Comparison of ENCODE assay signal across 15 cellular contexts in genomic region chr6:141359953-141360352, GRCh38.
DNase-seq lines count a peak whose midpoint lies in the region; ATAC-seq and TF ChIP-seq lines count a peak whose summit lies in the region.
"Had no signal": no experiment of that assay in that cellular context is flagged by ENCODE, and none has a peak within 500 bp of the region (broad histone marks: within the 10 kb centered on the region; RNA-seq: fewer than 3 reads in every experiment).

No MANE protein-coding gene starts in this region.

- in situ Hi-C loops in IMR-90 (cut with MboI; ENCODE audit: low sequenced_read_pairs): no loop called here
- in situ Hi-C loops in astrocyte of the cerebellum (cut with HindIII; ENCODE audit: low sequenced_read_pairs): no loop called here

- H3K27ac Mint-ChIP-seq in CD4-positive, alpha-beta T cell: no peak overlapping the region
- H3K27ac Mint-ChIP-seq: activated naive CD8-positive, alpha-beta T cell treated with anti-CD3 and anti-CD28 coated beads, Interleukin-2, amount 10 ng/mL, durations not matched to agents 7 days and 5 days; naive B cell had no signal

- no peaks in the 10 kb centered on the region for H4K20me1 ChIP-seq in IMR-90 (ENCODE audit: insufficient read depth, low read length)

- no peaks in the 10 kb centered on the region for H3K9me1 ChIP-seq in IMR-90 (ENCODE audit: insufficient read depth, low read length)

- 80% methylated on average over 1 of the region's 5 CpGs; no CpG with 5 or more reads in 1 of the 2 experiments for WGBS in IMR-90 (ENCODE audit: extremely low coverage in 2 of 2, insufficient read length in 1 of 2), 2 experiments

- H3K18ac ChIP-seq in IMR-90 (ENCODE audit: low read depth, low read length): no peak overlapping the region

- no peaks in the 10 kb centered on the region for H3K36me3 Mint-ChIP-seq in CD4-positive, alpha-beta T cell (ENCODE audit: low read depth)
- H3K36me3 Mint-ChIP-seq: activated naive CD8-positive, alpha-beta T cell treated with anti-CD3 and anti-CD28 coated beads, Interleukin-2, amount 10 ng/mL, durations not matched to agents 7 days and 5 days; naive B cell had no signal

- dilution Hi-C loops in IMR-90 (cut with HindIII; ENCODE audit: low sequenced_read_pairs, unreplicated experiment): no loop called here

- no peak for TF ChIP-seq RAD21 in IMR-90 (IDR thresholded peaks at IDR 0.05; ENCODE audit: low read length)

- CTCF ChIA-PET in IMR-90 (lab: Yijun Ruan, JAX): interaction anchor here (0.6 kb wide), 1 partner anchor 544 kb away, joined by 5 read pairs; no protein-coding TSS in a partner anchor
- CTCF ChIA-PET in CD4-positive, alpha-beta T cell (lab: Charles Lee): no interaction called here

- intact Hi-C loops in IMR-90 (cut with micrococcal nuclease): no loop called here
- intact Hi-C loops in Right ventricle myocardium superior (cut with DNase I): no loop called here
- intact Hi-C loops in CD4-positive, alpha-beta T cell (cut with DNase I, micrococcal nuclease): no loop called here

- H3K27me3 ChIP-seq in IMR-90 (ENCODE audit: control insufficient read depth, insufficient read depth, low read length): no peaks in the 10 kb centered on the region
- H3K27me3 ChIP-seq in neuron (ENCODE audit: insufficient read depth, low read length): no peaks in the 10 kb centered on the region
- no peaks in the 10 kb centered on the region for H3K27me3 ChIP-seq in CD4-positive, alpha-beta T cell (ENCODE audit: control insufficient read depth, insufficient read depth, low read length)
- H3K27me3 ChIP-seq: right lobe of liver had no signal

- H3K4me1 Mint-ChIP-seq in CD4-positive, alpha-beta T cell (ENCODE audit: low read depth): no peaks in the 10 kb centered on the region

- H3K9me3 Mint-ChIP-seq in CD4-positive, alpha-beta T cell: no peaks in the 10 kb centered on the region

- no peak overlapping the region for H3K9ac ChIP-seq in IMR-90 (ENCODE audit: low read depth, low read length)

- no peak overlapping the region for H2AK5ac ChIP-seq in IMR-90 (ENCODE audit: low read depth, low read length)

- H2AK9ac ChIP-seq in IMR-90 (replicated peaks; ENCODE audit: low read depth, low read length, poor library complexity): no peak overlapping the region

- no peak for TF ChIP-seq POLR2A in IMR-90 (IDR thresholded peaks at IDR 0.05; ENCODE audit: low read depth, low read length)

- no TSS peak for BruUV-seq in IMR-90 (replicated peaks; lab: Mats Ljungman, UMichigan)

- H2BK120ac ChIP-seq in IMR-90 (ENCODE audit: low read depth, low read length): no peak overlapping the region

- H3K27me3 Mint-ChIP-seq in CD4-positive, alpha-beta T cell: no peaks in the 10 kb centered on the region
- H3K27me3 Mint-ChIP-seq: activated naive CD8-positive, alpha-beta T cell treated with anti-CD3 and anti-CD28 coated beads, Interleukin-2, amount 10 ng/mL, durations not matched to agents 7 days and 5 days had no signal

- H3K14ac ChIP-seq in IMR-90 (replicated peaks; ENCODE audit: low read depth, low read length): 0 out of 2 replicates have a peak overlapping the region, but pooled peaks have one; percentile 59

- H3K4me3 ChIP-seq in IMR-90 (ENCODE audit: insufficient read depth, low read depth, low read length): no peak overlapping the region
- no peak overlapping the region for H3K4me3 ChIP-seq in astrocyte of the cerebellum (ENCODE audit: low read depth, low read length)
- peak overlapping the region; percentile 30 for H3K4me3 ChIP-seq in neuron (ENCODE audit: low read length)
- H3K4me3 ChIP-seq: right lobe of liver had no signal

- H3K36me3 ChIP-seq in IMR-90 (ENCODE audit: control insufficient read depth, insufficient read depth, low read length) (no peaks in the 10 kb centered on the region), neuron (ENCODE audit: insufficient read depth, low read length) (no peaks in the 10 kb centered on the region)
- H3K36me3 ChIP-seq: right lobe of liver had no signal

- H2BK15ac ChIP-seq in IMR-90 (ENCODE audit: low read depth, low read length): no peak overlapping the region

- TF ChIP-seq CTCF in IMR-90 (conservative IDR thresholded peaks at IDR 0.05; ENCODE audit: low read depth, low read length): no peak
- TF ChIP-seq CTCF in astrocyte of the cerebellum (IDR thresholded peaks at IDR 0.05; ENCODE audit: low read depth, low read length, missing control alignments): no peak
- TF ChIP-seq CTCF in CD4-positive, alpha-beta T cell (IDR thresholded peaks at IDR 0.05): no peak

- peak overlapping the region in 1 of 2 experiments; percentile 32; a peak in 1 of 4 replicates for H4K8ac ChIP-seq in IMR-90 (ENCODE audit: low read depth in 2 of 2, low read length in 2 of 2)

- no peaks in the 10 kb centered on the region for H3K9me3 ChIP-seq in IMR-90 (ENCODE audit: control insufficient read depth, insufficient read depth, low read length)
- no peaks in the 10 kb centered on the region for H3K9me3 ChIP-seq in neuron (ENCODE audit: low read length)
- H3K9me3 ChIP-seq in CD4-positive, alpha-beta T cell (ENCODE audit: control insufficient read depth, low read length): no peaks in the 10 kb centered on the region
- H3K9me3 ChIP-seq: right lobe of liver had no signal

- POLR2A ChIA-PET in IMR-90 (lab: Charles Lee; ENCODE audit: unreplicated experiment): no interaction called here
- POLR2A ChIA-PET in CD4-positive, alpha-beta T cell (lab: Charles Lee): no interaction called here

- no peaks in the 10 kb centered on the region for H3K79me1 ChIP-seq in IMR-90 (ENCODE audit: low read depth in 1 of 2, low read length in 2 of 2)

- H3K56ac ChIP-seq in IMR-90 (ENCODE audit: extremely low read depth, insufficient read depth, low read length): no peak overlapping the region

- no peak overlapping the region for H3K27ac ChIP-seq in IMR-90 (ENCODE audit: insufficient read depth, low read length)
- H3K27ac ChIP-seq in CD4-positive, alpha-beta T cell (ENCODE audit: low read depth, low read length): no peak overlapping the region
- H3K27ac ChIP-seq: right lobe of liver had no signal

- ATAC-seq in IMR-90 (ENCODE audit: low read depth): no peak
- peak; percentile 94 for ATAC-seq in Right ventricle myocardium superior (ENCODE audit: poor library complexity)
- no peak for ATAC-seq in CD4-positive, alpha-beta T cell (ENCODE audit: poor library complexity)
- no peak for ATAC-seq in HG03520 (IDR thresholded peaks at IDR 0.05; ENCODE audit: unreplicated experiment)

- no peak overlapping the region for H3K4me2 ChIP-seq in IMR-90 (ENCODE audit: low read depth, low read length)

- no peak overlapping the region for H4K91ac ChIP-seq in IMR-90 (ENCODE audit: insufficient read depth, low read depth, low read length)

- H3K4me1 ChIP-seq in IMR-90 (ENCODE audit: control insufficient read depth, insufficient read depth, low read length) (no peaks in the 10 kb centered on the region), neuron (ENCODE audit: insufficient read depth, low read length) (peaks cover 27% of the 10 kb centered on the region)
- H3K4me1 ChIP-seq: right lobe of liver had no signal

- H3K4ac ChIP-seq in IMR-90 (ENCODE audit: low read depth, low read length): no peak overlapping the region

- no peak for DNase-seq in IMR-90
- peak; percentile 31 for DNase-seq in astrocyte of the cerebellum (ENCODE audit: low read depth)
- DNase-seq in Right ventricle myocardium superior: no peak
- DNase-seq in CD4-positive, alpha-beta T cell: no peak
- no peak for DNase-seq in HT-29 (ENCODE audit: low spot score)
- DNase-seq in pons (ENCODE audit: low spot score): no peak
- DNase-seq: activated CD4-positive, alpha-beta T cell treated with anti-CD3 and anti-CD28 coated beads, Interleukin-2, amount 50 U/mL, for 48 hours; activated naive CD8-positive, alpha-beta T cell treated with anti-CD3 and anti-CD28 coated beads, Interleukin-2, amount 10 ng/mL, durations not matched to agents 7 days and 5 days; activated T-cell treated with anti-CD3 and anti-CD28 coated beads, Interleukin-2, amount 50 U/mL, for 48 hours; naive B cell; NCI-H1092; NCI-H2227 treated with DMSO at 0.1 percent for 48 hours; right lobe of liver had no signal

- no peak overlapping the region for H2BK5ac ChIP-seq in IMR-90 (ENCODE audit: low read depth, low read length, poor library complexity, severe bottlenecking)

- no peak overlapping the region for H4K5ac ChIP-seq in IMR-90 (ENCODE audit: low read depth, low read length)

- H3K23ac ChIP-seq in IMR-90 (ENCODE audit: low read depth, low read length): no peak overlapping the region

- no peak overlapping the region for H2BK20ac ChIP-seq in IMR-90 (ENCODE audit: low read depth, low read length)

- H2AFZ ChIP-seq in IMR-90 (replicated peaks; ENCODE audit: low read length, poor library complexity): peak overlapping the region; percentile 70
- H2AFZ ChIP-seq in neuron (ENCODE audit: low read depth, low read length): peak overlapping the region; percentile 38

- no peak overlapping the region for H3K4me3 Mint-ChIP-seq in CD4-positive, alpha-beta T cell
- H3K4me3 Mint-ChIP-seq: activated naive CD8-positive, alpha-beta T cell treated with anti-CD3 and anti-CD28 coated beads, Interleukin-2, amount 10 ng/mL, durations not matched to agents 7 days and 5 days; naive B cell had no signal

TF ChIP-seq in IMR-90, 13 proteins besides CTCF, POLR2A, EP300 and RAD21 (continues in another document):
- TF ChIP-seq ELK1 (IDR thresholded peaks at IDR 0.05; ENCODE audit: borderline replicate concordance, low read depth, low read length): no peak
- no peak for TF ChIP-seq USF2 (IDR thresholded peaks at IDR 0.05; ENCODE audit: low read depth, low read length)
- no peak for TF ChIP-seq BHLHE40 (IDR thresholded peaks at IDR 0.05; ENCODE audit: low read depth, low read length)
- TF ChIP-seq MAZ (IDR thresholded peaks at IDR 0.05; ENCODE audit: borderline replicate concordance, low read depth, low read length): no peak
- no peak for TF ChIP-seq MAFK (IDR thresholded peaks at IDR 0.05; ENCODE audit: low read depth, low read length)
- no peak for TF ChIP-seq FOS (IDR thresholded peaks at IDR 0.05; ENCODE audit: low read depth, low read length)
- no peak for TF ChIP-seq RCOR1 (IDR thresholded peaks at IDR 0.05; ENCODE audit: insufficient replicate concordance, low read length)
